2 cellular contexts compared by ENCODE assay signal in genomic region chr9:8338742-8339425, GRCh38.
TF ChIP-seq lines count a peak whose summit lies in the region.

No MANE protein-coding gene starts in this region.

TF ChIP-seq in SK-N-SH treated with all-trans-retinoic acid at 6 μM for 48 hours, 23 proteins besides CTCF, POLR2A, EP300 and RAD21 (continued from another document):
- TF ChIP-seq PATZ1 (CRISPR knock-in tag; IDR thresholded peaks at IDR 0.05; ENCODE audit: borderline replicate concordance), result no peak
- TF ChIP-seq ZNF565 (CRISPR knock-in tag; conservative IDR thresholded peaks at IDR 0.05; ENCODE audit: low read depth), result no peak
- no peak for TF ChIP-seq BACH2 (CRISPR knock-in tag; IDR thresholded peaks at IDR 0.05; ENCODE audit: borderline replicate concordance)
- TF ChIP-seq TOX (CRISPR knock-in tag; IDR thresholded peaks at IDR 0.05; ENCODE audit: borderline replicate concordance), result no peak
- TF ChIP-seq RARB (CRISPR knock-in tag; IDR thresholded peaks at IDR 0.05), result no peak
- TF ChIP-seq ZFP3 (CRISPR knock-in tag; IDR thresholded peaks at IDR 0.05), result no peak
- no peak for TF ChIP-seq TSHZ2 (CRISPR knock-in tag; IDR thresholded peaks at IDR 0.05)

TF ChIP-seq in SK-N-SH, 30 proteins besides CTCF, POLR2A, EP300 and RAD21 (continued from another document):
- TF ChIP-seq REST (IDR thresholded peaks at IDR 0.05; ENCODE audit: low read depth, low read length) (no peak), POLR2AphosphoS5 (IDR thresholded peaks at IDR 0.05; ENCODE audit: low read depth, low read length) (no peak), NFIC (IDR thresholded peaks at IDR 0.05; ENCODE audit: borderline replicate concordance) (no peak), PBX3 (IDR thresholded peaks at IDR 0.05) (no peak), IRF3 (IDR thresholded peaks at IDR 0.05; ENCODE audit: low read depth, low read length) (no peak), RCOR1 (IDR thresholded peaks at IDR 0.05; ENCODE audit: low read length) (no peak), MAX (IDR thresholded peaks at IDR 0.05; ENCODE audit: low read depth) (no peak), TAF1 (IDR thresholded peaks at IDR 0.05; ENCODE audit: borderline replicate concordance, low read depth, low read length) (no peak), USF1 (IDR thresholded peaks at IDR 0.05; ENCODE audit: borderline replicate concordance, low read depth) (no peak), CHD2 (IDR thresholded peaks at IDR 0.05; ENCODE audit: low read length, partially characterized antibody) (no peak), TEAD4 (IDR thresholded peaks at IDR 0.05; ENCODE audit: borderline replicate concordance, insufficient read depth) (no peak), FOSL2 (IDR thresholded peaks at IDR 0.05; ENCODE audit: borderline replicate concordance, low read depth) (no peak), GABPA (IDR thresholded peaks at IDR 0.05; ENCODE audit: low read depth) (no peak), FOXJ3 (CRISPR knock-in tag; IDR thresholded peaks at IDR 0.05) (no peak)
TF ChIP-seq in SK-N-SH: peak in this region for 0.
